ENCODE assay signal across 1 cellular context in genomic region chr6:116253505-116254296, GRCh38.
TF ChIP-seq lines count a peak whose summit lies in the region.

Gene TSPYL4, minus strand, starts transcription at chr6:116254075. Its CDS starts 67 bp downstream, at chr6:116254008.

TF ChIP-seq in HepG2, 621 proteins besides CTCF, POLR2A, EP300 and RAD21 (continued from another document and continues in another):
- TF ChIP-seq IKZF5 (CRISPR knock-in tag; IDR thresholded peaks at IDR 0.05), result no peak; the same call in 1 of the 2 replicates
- TF ChIP-seq ZSCAN12 (CRISPR knock-in tag; IDR thresholded peaks at IDR 0.05), result no peak
- TF ChIP-seq SP4 (CRISPR knock-in tag; IDR thresholded peaks at IDR 0.05), result no peak; the same call in none of the 2 replicates
- TF ChIP-seq ZNF460 (CRISPR knock-in tag; IDR thresholded peaks at IDR 0.05; ENCODE audit: borderline replicate concordance), result no peak
- TF ChIP-seq, protein P1, sequence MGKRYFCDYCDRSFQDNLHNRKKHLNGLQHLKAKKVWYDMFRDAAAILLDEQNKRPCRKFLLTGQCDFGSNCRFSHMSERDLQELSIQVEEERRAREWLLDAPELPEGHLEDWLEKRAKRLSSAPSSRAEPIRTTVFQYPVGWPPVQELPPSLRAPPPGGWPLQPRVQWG (CRISPR knock-in tag; IDR thresholded peaks at IDR 0.05; ENCODE audit: borderline replicate concordance, low read depth), result no peak
- TF ChIP-seq CBFB (CRISPR knock-in tag; IDR thresholded peaks at IDR 0.05), result no peak
- TF ChIP-seq ZNF451 (CRISPR knock-in tag; IDR thresholded peaks at IDR 0.05), result peak; percentile 28; the same call in 1 of the 2 replicates
- TF ChIP-seq ZNF12 (CRISPR knock-in tag; IDR thresholded peaks at IDR 0.05), result no peak; the same call in none of the 2 replicates
- TF ChIP-seq CERS6 (CRISPR knock-in tag; IDR thresholded peaks at IDR 0.05), result no peak
- TF ChIP-seq MYPOP (CRISPR knock-in tag; IDR thresholded peaks at IDR 0.05), result peak; percentile 95
- TF ChIP-seq RXRA (CRISPR knock-in tag; IDR thresholded peaks at IDR 0.05), result peak; percentile 68; the same call in 1 of the 2 replicates
- TF ChIP-seq ZNF24 (IDR thresholded peaks at IDR 0.05), result no peak
- TF ChIP-seq, protein P2, sequence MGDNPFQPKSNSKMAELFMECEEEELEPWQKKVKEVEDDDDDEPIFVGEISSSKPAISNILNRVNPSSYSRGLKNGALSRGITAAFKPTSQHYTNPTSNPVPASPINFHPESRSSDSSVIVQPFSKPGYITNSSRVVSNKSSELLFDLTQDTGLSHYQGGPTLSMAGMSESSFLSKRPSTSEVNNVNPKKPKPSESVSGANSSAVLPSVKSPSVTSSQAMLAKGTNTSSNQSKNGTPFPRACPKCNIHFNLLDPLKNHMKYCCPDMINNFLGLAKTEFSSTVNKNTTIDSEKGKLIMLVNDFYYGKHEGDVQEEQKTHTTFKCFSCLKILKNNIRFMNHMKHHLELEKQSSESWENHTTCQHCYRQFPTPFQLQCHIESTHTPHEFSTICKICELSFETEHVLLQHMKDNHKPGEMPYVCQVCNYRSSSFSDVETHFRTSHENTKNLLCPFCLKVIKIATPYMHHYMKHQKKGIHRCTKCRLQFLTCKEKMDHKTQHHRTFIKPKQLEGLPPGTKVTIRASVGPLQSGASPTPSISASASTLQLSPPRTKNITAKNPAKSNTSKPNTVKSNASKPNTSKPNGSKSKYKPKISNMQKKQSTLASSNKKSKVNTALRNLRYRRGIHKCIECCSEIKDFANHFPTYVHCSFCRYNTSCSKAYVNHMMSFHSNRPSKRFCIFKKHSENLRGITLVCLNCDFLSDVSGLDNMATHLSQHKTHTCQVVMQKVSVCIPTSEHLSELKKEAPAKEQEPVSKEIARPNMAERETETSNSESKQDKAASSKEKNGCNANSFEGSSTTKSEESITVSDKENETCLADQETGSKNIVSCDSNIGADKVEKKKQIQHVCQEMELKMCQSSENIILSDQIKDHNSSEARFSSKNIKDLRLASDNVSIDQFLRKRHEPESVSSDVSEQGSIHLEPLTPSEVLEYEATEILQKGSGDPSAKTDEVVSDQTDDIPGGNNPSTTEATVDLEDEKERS (CRISPR knock-in tag; IDR thresholded peaks at IDR 0.05), result peak; percentile 95
- TF ChIP-seq RBFOX2 (IDR thresholded peaks at IDR 0.05; ENCODE audit: low read depth, low read length), result peak; percentile 32
- no peak for TF ChIP-seq NCOA2 (CRISPR knock-in tag; IDR thresholded peaks at IDR 0.05)
- TF ChIP-seq, protein P3, sequence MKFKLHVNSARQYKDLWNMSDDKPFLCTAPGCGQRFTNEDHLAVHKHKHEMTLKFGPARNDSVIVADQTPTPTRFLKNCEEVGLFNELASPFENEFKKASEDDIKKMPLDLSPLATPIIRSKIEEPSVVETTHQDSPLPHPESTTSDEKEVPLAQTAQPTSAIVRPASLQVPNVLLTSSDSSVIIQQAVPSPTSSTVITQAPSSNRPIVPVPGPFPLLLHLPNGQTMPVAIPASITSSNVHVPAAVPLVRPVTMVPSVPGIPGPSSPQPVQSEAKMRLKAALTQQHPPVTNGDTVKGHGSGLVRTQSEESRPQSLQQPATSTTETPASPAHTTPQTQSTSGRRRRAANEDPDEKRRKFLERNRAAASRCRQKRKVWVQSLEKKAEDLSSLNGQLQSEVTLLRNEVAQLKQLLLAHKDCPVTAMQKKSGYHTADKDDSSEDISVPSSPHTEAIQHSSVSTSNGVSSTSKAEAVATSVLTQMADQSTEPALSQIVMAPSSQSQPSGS (CRISPR knock-in tag; IDR thresholded peaks at IDR 0.05), result no peak
- TF ChIP-seq BCL3 (CRISPR knock-in tag; IDR thresholded peaks at IDR 0.05), result peak; percentile 93; the same call in 1 of the 2 replicates
- no peak for TF ChIP-seq ZNF224 (CRISPR knock-in tag; IDR thresholded peaks at IDR 0.05)
- TF ChIP-seq ZNF343 (CRISPR knock-in tag; IDR thresholded peaks at IDR 0.05), result no peak
- TF ChIP-seq ZNF496 (CRISPR knock-in tag; IDR thresholded peaks at IDR 0.05; ENCODE audit: insufficient replicate concordance), result no peak
- TF ChIP-seq HMGA1 (CRISPR knock-in tag; conservative IDR thresholded peaks at IDR 0.05), result no peak
- no peak; the same call in 1 of the 2 replicates for TF ChIP-seq ZZZ3 (CRISPR knock-in tag; IDR thresholded peaks at IDR 0.05; ENCODE audit: borderline replicate concordance)
- TF ChIP-seq USF2 (IDR thresholded peaks at IDR 0.05; ENCODE audit: low read depth, low read length), result no peak
- TF ChIP-seq USF2 (CRISPR knock-in tag; IDR thresholded peaks at IDR 0.05; ENCODE audit: borderline replicate concordance), result no peak
- TF ChIP-seq XBP1 (CRISPR knock-in tag; IDR thresholded peaks at IDR 0.05), result no peak
- TF ChIP-seq, protein P4, sequence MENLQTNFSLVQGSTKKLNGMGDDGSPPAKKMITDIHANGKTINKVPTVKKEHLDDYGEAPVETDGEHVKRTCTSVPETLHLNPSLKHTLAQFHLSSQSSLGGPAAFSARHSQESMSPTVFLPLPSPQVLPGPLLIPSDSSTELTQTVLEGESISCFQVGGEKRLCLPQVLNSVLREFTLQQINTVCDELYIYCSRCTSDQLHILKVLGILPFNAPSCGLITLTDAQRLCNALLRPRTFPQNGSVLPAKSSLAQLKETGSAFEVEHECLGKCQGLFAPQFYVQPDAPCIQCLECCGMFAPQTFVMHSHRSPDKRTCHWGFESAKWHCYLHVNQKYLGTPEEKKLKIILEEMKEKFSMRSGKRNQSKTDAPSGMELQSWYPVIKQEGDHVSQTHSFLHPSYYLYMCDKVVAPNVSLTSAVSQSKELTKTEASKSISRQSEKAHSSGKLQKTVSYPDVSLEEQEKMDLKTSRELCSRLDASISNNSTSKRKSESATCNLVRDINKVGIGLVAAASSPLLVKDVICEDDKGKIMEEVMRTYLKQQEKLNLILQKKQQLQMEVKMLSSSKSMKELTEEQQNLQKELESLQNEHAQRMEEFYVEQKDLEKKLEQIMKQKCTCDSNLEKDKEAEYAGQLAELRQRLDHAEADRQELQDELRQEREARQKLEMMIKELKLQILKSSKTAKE (CRISPR knock-in tag; IDR thresholded peaks at IDR 0.05; ENCODE audit: borderline replicate concordance), result no peak
- 0 out of 2 replicates have a peak, but pooled peaks have one; percentile 42 for TF ChIP-seq ATF7-NPFF (CRISPR knock-in tag; IDR thresholded peaks at IDR 0.05; ENCODE audit: low read depth)
- no peak for TF ChIP-seq MLXIP (CRISPR knock-in tag; IDR thresholded peaks at IDR 0.05; ENCODE audit: borderline replicate concordance)
- peak; percentile 79; the same call in 1 of the 2 replicates for TF ChIP-seq ZNF556 (CRISPR knock-in tag; IDR thresholded peaks at IDR 0.05; ENCODE audit: borderline replicate concordance)
- TF ChIP-seq, protein P5, sequence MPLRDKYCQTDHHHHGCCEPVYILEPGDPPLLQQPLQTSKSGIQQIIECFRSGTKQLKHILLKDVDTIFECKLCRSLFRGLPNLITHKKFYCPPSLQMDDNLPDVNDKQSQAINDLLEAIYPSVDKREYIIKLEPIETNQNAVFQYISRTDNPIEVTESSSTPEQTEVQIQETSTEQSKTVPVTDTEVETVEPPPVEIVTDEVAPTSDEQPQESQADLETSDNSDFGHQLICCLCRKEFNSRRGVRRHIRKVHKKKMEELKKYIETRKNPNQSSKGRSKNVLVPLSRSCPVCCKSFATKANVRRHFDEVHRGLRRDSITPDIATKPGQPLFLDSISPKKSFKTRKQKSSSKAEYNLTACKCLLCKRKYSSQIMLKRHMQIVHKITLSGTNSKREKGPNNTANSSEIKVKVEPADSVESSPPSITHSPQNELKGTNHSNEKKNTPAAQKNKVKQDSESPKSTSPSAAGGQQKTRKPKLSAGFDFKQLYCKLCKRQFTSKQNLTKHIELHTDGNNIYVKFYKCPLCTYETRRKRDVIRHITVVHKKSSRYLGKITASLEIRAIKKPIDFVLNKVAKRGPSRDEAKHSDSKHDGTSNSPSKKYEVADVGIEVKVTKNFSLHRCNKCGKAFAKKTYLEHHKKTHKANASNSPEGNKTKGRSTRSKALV (CRISPR knock-in tag; IDR thresholded peaks at IDR 0.05), result no peak
- TF ChIP-seq ZNF256 (CRISPR knock-in tag; conservative IDR thresholded peaks at IDR 0.05), result peak; percentile 19; the same call in 1 of the 2 replicates
- TF ChIP-seq ZNF674 (CRISPR knock-in tag; IDR thresholded peaks at IDR 0.05; ENCODE audit: low read depth), result no peak
- TF ChIP-seq, protein P6, sequence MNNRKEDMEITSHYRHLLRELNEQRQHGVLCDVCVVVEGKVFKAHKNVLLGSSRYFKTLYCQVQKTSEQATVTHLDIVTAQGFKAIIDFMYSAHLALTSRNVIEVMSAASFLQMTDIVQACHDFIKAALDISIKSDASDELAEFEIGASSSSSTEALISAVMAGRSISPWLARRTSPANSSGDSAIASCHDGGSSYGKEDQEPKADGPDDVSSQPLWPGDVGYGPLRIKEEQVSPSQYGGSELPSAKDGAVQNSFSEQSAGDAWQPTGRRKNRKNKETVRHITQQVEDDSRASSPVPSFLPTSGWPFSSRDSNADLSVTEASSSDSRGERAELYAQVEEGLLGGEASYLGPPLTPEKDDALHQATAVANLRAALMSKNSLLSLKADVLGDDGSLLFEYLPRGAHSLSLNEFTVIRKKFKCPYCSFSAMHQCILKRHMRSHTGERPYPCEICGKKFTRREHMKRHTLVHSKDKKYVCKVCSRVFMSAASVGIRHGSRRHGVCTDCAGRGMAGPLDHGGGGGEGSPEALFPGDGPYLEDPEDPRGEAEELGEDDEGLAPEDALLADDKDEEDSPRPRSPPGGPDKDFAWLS (CRISPR knock-in tag; IDR thresholded peaks at IDR 0.05; ENCODE audit: borderline replicate concordance), result no peak
- TF ChIP-seq ZNF296 (CRISPR knock-in tag; conservative IDR thresholded peaks at IDR 0.05), result no peak
- peak; percentile 36; the same call in 1 of the 2 replicates for TF ChIP-seq MED1 (CRISPR knock-in tag; IDR thresholded peaks at IDR 0.05)
- no peak for TF ChIP-seq ZNF20 (CRISPR knock-in tag; IDR thresholded peaks at IDR 0.05)
- TF ChIP-seq GTF2F1 (IDR thresholded peaks at IDR 0.05; ENCODE audit: low read length), result no peak
- TF ChIP-seq ZNF772 (CRISPR knock-in tag; IDR thresholded peaks at IDR 0.05), result no peak; the same call in 1 of the 2 replicates
- peak; percentile 94 for TF ChIP-seq CHD2 (IDR thresholded peaks at IDR 0.05; ENCODE audit: low read depth, low read length)
